Comparison of ENCODE assay signal across 19 cellular contexts in genomic region chr6:1507251-1507650, GRCh38.
"Had no signal": no experiment of that assay in that cellular context is flagged by ENCODE, and none has a peak within 500 bp of the region (broad histone marks: within the 10 kb centered on the region; RNA-seq: fewer than 3 reads in every experiment).

No MANE protein-coding gene starts in this region.

- H3K4me3 ChIP-seq: coronary artery, dorsolateral prefrontal cortex, esophagus muscularis mucosa, gastroesophageal sphincter, heart left ventricle, hepatocyte, left lung, lower lobe of right lung, mucosa of descending colon had no signal

- H3K4me1 ChIP-seq: foreskin keratinocyte, gastroesophageal sphincter, left lung, lower lobe of right lung had no signal

- H3K27ac ChIP-seq: coronary artery, dorsolateral prefrontal cortex, esophagus muscularis mucosa, foreskin keratinocyte, gastroesophageal sphincter, heart left ventricle, hepatocyte, left lung, lower lobe of right lung had no signal

- DNase-seq: dermis blood vessel endothelial cell; dorsolateral prefrontal cortex; effector CD4-positive, alpha-beta T cell; effector memory CD4-positive, alpha-beta T cell; foreskin keratinocyte; heart left ventricle; hypothalamus; immature natural killer cell; left cardiac atrium; left lung; left ventricle myocardium superior; lower lobe of right lung; mesenchymal stem cell; mucosa of descending colon; naive B cell had no signal

- H3K9me3 ChIP-seq: esophagus muscularis mucosa, gastroesophageal sphincter, heart left ventricle, left lung, lower lobe of right lung, mucosa of descending colon had no signal

- H3K36me3 ChIP-seq: esophagus muscularis mucosa, gastroesophageal sphincter, heart left ventricle, left lung, lower lobe of right lung had no signal

- ATAC-seq: foreskin keratinocyte, gastroesophageal sphincter, heart left ventricle, left cardiac atrium, left lung, left ventricle myocardium superior, lower lobe of right lung, mucosa of descending colon had no signal
